Comparison of ENCODE assay signal across 16 cellular contexts in the genomic region with DNA sequence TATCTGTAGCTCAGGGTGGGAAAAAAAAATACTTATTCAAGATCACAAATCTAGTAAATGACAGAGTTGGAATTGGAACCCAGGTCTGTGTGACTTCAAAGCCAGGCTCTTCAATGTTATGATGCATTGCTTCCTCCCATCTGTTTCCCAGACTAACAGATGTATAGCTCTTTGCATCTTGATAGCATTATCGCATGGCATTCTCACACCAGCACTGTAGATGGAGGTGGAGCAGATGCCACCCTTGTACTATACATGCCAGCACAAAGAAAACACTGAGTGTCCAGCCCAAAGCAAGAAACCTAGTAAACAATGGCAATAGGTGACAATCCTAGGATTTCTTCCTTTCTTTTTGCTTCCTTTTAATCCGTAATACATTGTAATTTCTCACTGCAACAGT.
A peak's percentile ranks its signal among the peaks of the same experiment; 100 is the strongest.
DNase-seq lines count a peak whose midpoint lies in the region; TF ChIP-seq lines count a peak whose summit lies in the region.
"Had no signal": no experiment of that assay in that cellular context is flagged by ENCODE, and none has a peak within 500 bp of the region (broad histone marks: within the 10 kb centered on the region; RNA-seq: fewer than 3 reads in every experiment).

No MANE protein-coding gene starts in this region.

- no peaks in the 10 kb centered on the region for H3K27me3 ChIP-seq in neural progenitor cell

- no peaks in the 10 kb centered on the region for H3K9me3 ChIP-seq in neural progenitor cell (ENCODE audit: low read depth)
- H3K9me3 ChIP-seq: Caco-2 had no signal

- H3K27ac ChIP-seq in neural progenitor cell = no peak overlapping the region
- H3K27ac ChIP-seq: GM23248 had no signal

- no peaks in the 10 kb centered on the region for H3K36me3 ChIP-seq in neural progenitor cell

- H3K4me2 ChIP-seq in neural progenitor cell = no peak overlapping the region

- H3K4me1 Mint-ChIP-seq in glutamatergic neuron (ENCODE audit: low read depth, unreplicated experiment) = peaks cover 9% of the 10 kb centered on the region
- H3K4me1 Mint-ChIP-seq in neural progenitor cell = peaks cover 2% of the 10 kb centered on the region
- H3K4me1 Mint-ChIP-seq: CD4-positive, CD25-positive, alpha-beta regulatory T cell had no signal

- no peak overlapping the region for H3K9ac ChIP-seq in neural progenitor cell
- H3K9ac ChIP-seq: GM23248 had no signal

- H4K20me1 ChIP-seq in neural progenitor cell (ENCODE audit: low read depth) = no peaks in the 10 kb centered on the region

- no peak overlapping the region for H3K4me3 ChIP-seq in neural progenitor cell
- H3K4me3 ChIP-seq: GM23248 had no signal

- no peaks in the 10 kb centered on the region for H3K27me3 Mint-ChIP-seq in glutamatergic neuron (ENCODE audit: unreplicated experiment)
- H3K27me3 Mint-ChIP-seq in neural progenitor cell (ENCODE audit: insufficient read depth, low read depth) = peaks cover 2% of the 10 kb centered on the region
- H3K27me3 Mint-ChIP-seq: CD4-positive, CD25-positive, alpha-beta regulatory T cell had no signal

- no peak for TF ChIP-seq CTCF in glutamatergic neuron (IDR thresholded peaks at IDR 0.05; ENCODE audit: partially characterized antibody, unreplicated experiment)
- TF ChIP-seq CTCF in neural progenitor cell (IDR thresholded peaks at IDR 0.05) = no peak

- H3K9me3 Mint-ChIP-seq in glutamatergic neuron (ENCODE audit: unreplicated experiment) = no peaks in the 10 kb centered on the region
- no peaks in the 10 kb centered on the region for H3K9me3 Mint-ChIP-seq in neural progenitor cell

- peak; percentile 45 for DNase-seq in NCI-H82 (lab: John Stamatoyannopoulos, UW)
- no peak for DNase-seq in NCI-H82 treated with DMSO at 0.1 percent for 48 hours (lab: John Stamatoyannopoulos, UW; ENCODE audit: unreplicated experiment)
- DNase-seq in glutamatergic neuron = no peak
- DNase-seq in neural progenitor cell (ENCODE audit: low spot score) = no peak
- DNase-seq in NK-92 treated with Interleukin-12 subunit alpha and Interleukin-12 subunit beta, amount 100 ng/mL, for 24 hours (lab: John Stamatoyannopoulos, UW) = no peak
- no peak for DNase-seq in CD1c-positive myeloid dendritic cell (ENCODE audit: extremely low spot score)
- no peak for DNase-seq in 8988T
- DNase-seq: C1 segment of cervical spinal cord; Caco-2; CD4-positive, CD25-positive, alpha-beta regulatory T cell; CD8-positive, alpha-beta T cell; DMS153; DND-41; GM23248; H7; HCEC 1CT had no signal

- H3K27ac Mint-ChIP-seq in glutamatergic neuron (ENCODE audit: unreplicated experiment) = peak overlapping the region; percentile 29
- H3K27ac Mint-ChIP-seq in neural progenitor cell = no peak overlapping the region
- H3K27ac Mint-ChIP-seq: CD4-positive, CD25-positive, alpha-beta regulatory T cell; CD8-positive, alpha-beta T cell had no signal

- no peaks in the 10 kb centered on the region for H3F3A ChIP-seq in neural progenitor cell (ENCODE audit: low read depth)

- H3K79me2 ChIP-seq in neural progenitor cell (ENCODE audit: low read depth) = no peaks in the 10 kb centered on the region

- no peaks in the 10 kb centered on the region for H3K4me1 ChIP-seq in neural progenitor cell
- H3K4me1 ChIP-seq: Caco-2 had no signal

- peak overlapping the region; percentile 48 for H2AFZ ChIP-seq in neural progenitor cell (replicated peaks)
- H2AFZ ChIP-seq: GM23248 had no signal

- H3K4me3 Mint-ChIP-seq in glutamatergic neuron (ENCODE audit: unreplicated experiment) (no peak overlapping the region), neural progenitor cell (no peak overlapping the region)
- H3K4me3 Mint-ChIP-seq: CD4-positive, CD25-positive, alpha-beta regulatory T cell; CD8-positive, alpha-beta T cell had no signal

- H3K36me3 Mint-ChIP-seq in glutamatergic neuron (ENCODE audit: unreplicated experiment) (no peaks in the 10 kb centered on the region), neural progenitor cell (no peaks in the 10 kb centered on the region)
- H3K36me3 Mint-ChIP-seq: CD4-positive, CD25-positive, alpha-beta regulatory T cell; CD8-positive, alpha-beta T cell had no signal
